In the genomic region with DNA sequence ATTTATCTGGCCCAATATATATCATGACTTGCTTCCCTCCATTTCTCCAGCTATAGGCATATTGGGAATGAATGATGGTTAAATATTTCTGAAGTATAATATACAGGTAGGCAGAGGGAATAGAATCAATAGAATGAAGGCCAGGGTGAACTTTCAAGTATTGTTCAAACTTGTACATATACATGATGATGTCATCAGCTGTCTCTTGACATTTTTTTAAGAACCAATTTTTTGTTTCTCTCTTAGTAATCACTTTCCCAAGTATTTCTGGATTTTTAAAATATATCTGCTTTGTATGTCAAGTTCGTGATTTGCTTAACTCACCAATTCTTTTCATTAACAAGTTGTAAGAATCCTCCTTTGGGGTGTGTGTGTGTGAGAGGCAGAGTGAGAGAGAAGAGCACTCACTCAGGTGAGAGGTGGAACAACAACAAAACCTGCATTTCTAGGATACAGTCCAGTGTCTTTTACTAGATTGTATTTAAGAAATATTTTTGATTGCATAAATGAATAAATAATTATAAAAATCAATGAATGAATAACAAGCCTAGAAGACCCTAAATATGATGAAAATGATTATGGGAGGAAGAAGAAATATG, we compare ENCODE assay signal across 14 cellular contexts.
DNase-seq lines count a peak whose midpoint lies in the region; ATAC-seq and TF ChIP-seq lines count a peak whose summit lies in the region.
"Had no signal": no experiment of that assay in that cellular context is flagged by ENCODE, and none has a peak within 500 bp of the region (broad histone marks: within the 10 kb centered on the region; RNA-seq: fewer than 3 reads in every experiment).

No MANE protein-coding gene starts in this region.

- H2AFZ ChIP-seq in DND-41 (ENCODE audit: low read depth, low read length) (no peak overlapping the region), H9 (ENCODE audit: low read length) (no peak overlapping the region)

- ATAC-seq in DND-41 (ENCODE audit: insufficient read depth, low read depth) = 0 out of 3 replicates have a peak, but pooled peaks have one; percentile 51
- ATAC-seq in foreskin keratinocyte = peak; percentile 58
- no peak for ATAC-seq in stimulated activated memory B cell treated with anti-CD40 and anti-IgM and Interleukin-4, amounts not matched to agents 10 μg/mL and 1 μg/mL and 100 μg/mL, for 72 hours
- no peak for ATAC-seq in GM21528 (IDR thresholded peaks at IDR 0.05; ENCODE audit: low FRiP score, unreplicated experiment)

- peaks cover 28 to 29% of the 10 kb centered on the region in 2 experiments for H3K4me1 Mint-ChIP-seq in H9
- no peaks in the 10 kb centered on the region for H3K4me1 Mint-ChIP-seq in stimulated activated memory B cell treated with anti-CD40 and anti-IgM and Interleukin-4, amounts not matched to agents 10 μg/mL and 1 μg/mL and 100 μg/mL, for 72 hours

- H3K79me1 ChIP-seq in H9 (ENCODE audit: insufficient read depth, low read depth, low read length, poor library complexity, severe bottlenecking) = no peaks in the 10 kb centered on the region

- no peak overlapping the region for H2BK12ac ChIP-seq in H9 (ENCODE audit: insufficient read length, low read depth, low read length)

- no peak overlapping the region for H3K4me3 Mint-ChIP-seq in H9
- H3K4me3 Mint-ChIP-seq in stimulated activated memory B cell treated with anti-CD40 and anti-IgM and Interleukin-4, amounts not matched to agents 10 μg/mL and 1 μg/mL and 100 μg/mL, for 72 hours = no peak overlapping the region
- H3K4me3 Mint-ChIP-seq: activated naive CD4-positive, alpha-beta T cell treated with anti-CD3 and anti-CD28 coated beads for 36 hours had no signal

- peaks cover 0 to 5% (median 0%) of the 10 kb centered on the region in 3 experiments; a peak in 2 of 7 replicates for H3K36me3 Mint-ChIP-seq in H9 (ENCODE audit: insufficient read depth in 1 of 3, low read depth in 3 of 3)
- H3K36me3 Mint-ChIP-seq in stimulated activated memory B cell treated with anti-CD40 and anti-IgM and Interleukin-4, amounts not matched to agents 10 μg/mL and 1 μg/mL and 100 μg/mL, for 72 hours = no peaks in the 10 kb centered on the region

- H2BK20ac ChIP-seq in H9 (ENCODE audit: low read depth, low read length, poor library complexity, severe bottlenecking) = no peak overlapping the region

- peaks cover 4% of the 10 kb centered on the region for H3K27me3 Mint-ChIP-seq in H9 (ENCODE audit: low read depth)
- no peaks in the 10 kb centered on the region for H3K27me3 Mint-ChIP-seq in stimulated activated memory B cell treated with anti-CD40 and anti-IgM and Interleukin-4, amounts not matched to agents 10 μg/mL and 1 μg/mL and 100 μg/mL, for 72 hours

- H3T11ph ChIP-seq in H9 (ENCODE audit: low read length) = no peak overlapping the region

- H3K27me3 ChIP-seq in DND-41 (ENCODE audit: insufficient read depth, low read length, poor library complexity) = no peaks in the 10 kb centered on the region
- no peaks in the 10 kb centered on the region for H3K27me3 ChIP-seq in H9 (ENCODE audit: insufficient read depth, low read length)
- no peaks in the 10 kb centered on the region for H3K27me3 ChIP-seq in foreskin keratinocyte
- H3K27me3 ChIP-seq: BLaER1 had no signal

- H3K14ac ChIP-seq in H9 (ENCODE audit: insufficient read depth, low read length) = no peak overlapping the region

- H4K20me1 ChIP-seq in DND-41 (ENCODE audit: insufficient read depth, low read length) (no peaks in the 10 kb centered on the region), H9 (ENCODE audit: control insufficient read depth, insufficient read depth, insufficient read length) (no peaks in the 10 kb centered on the region)
- H4K20me1 ChIP-seq: BLaER1 had no signal

- H3K56ac ChIP-seq in H9 (ENCODE audit: insufficient read length, low read depth, low read length) = no peak overlapping the region

- H3K9ac ChIP-seq in DND-41 (ENCODE audit: low read depth, low read length) (no peak overlapping the region), H9 (ENCODE audit: extremely low read depth, insufficient read length, low read length) (no peak overlapping the region)
- H3K9ac ChIP-seq: BLaER1 had no signal

- H3K4ac ChIP-seq in H9 (ENCODE audit: low read depth, low read length) = no peak overlapping the region

- H3K79me2 ChIP-seq in DND-41 (ENCODE audit: insufficient read depth, low read length) (no peaks in the 10 kb centered on the region), H9 (ENCODE audit: insufficient read depth, low read length) (no peaks in the 10 kb centered on the region)

- H4K91ac ChIP-seq in H9 (ENCODE audit: insufficient read length, low read depth, low read length) = no peak overlapping the region

- H2BK5ac ChIP-seq in H9 (ENCODE audit: insufficient read length, low read length) = no peak overlapping the region

- H3K18ac ChIP-seq in H9 (ENCODE audit: insufficient read length, low read depth, low read length) = no peak overlapping the region

- WGBS in H9 (ENCODE audit: extremely low coverage, insufficient read length, low lambda C conversion rate) = no CpG with 5 or more reads among the region's 1 CpG

- H3K23me2 ChIP-seq in H9 (ENCODE audit: insufficient read length, low read depth, low read length, poor library complexity, severe bottlenecking) = peaks cover 4% of the 10 kb centered on the region

- DNase-seq in DND-41 (no peak), H9 (no peak), OCI-M1 (lab: John Stamatoyannopoulos, UW) (peak; percentile 15), foreskin keratinocyte (no peak), NCI-H510A (lab: John Stamatoyannopoulos, UW) (no peak), GF-D8 (lab: John Stamatoyannopoulos, UW) (no peak)
- DNase-seq: activated naive CD4-positive, alpha-beta T cell treated with anti-CD3 and anti-CD28 coated beads for 36 hours; GOT3; KG1; stimulated activated CD4-positive, alpha-beta T cell treated with anti-CD3 and anti-CD28 coated beads, Interleukin-4, amount 100 ng/mL, for 24 hours; stimulated activated naive CD4-positive, alpha-beta T cell treated with Interleukin-2 at 50 U/mL for 16 hours had no signal

- H3K4me2 ChIP-seq in DND-41 (ENCODE audit: insufficient read depth, low read length) = no peak overlapping the region
- H3K4me2 ChIP-seq in H9 (ENCODE audit: insufficient read depth, insufficient read length, low read length) = no peak overlapping the region
- H3K4me2 ChIP-seq: BLaER1 had no signal

- no peak overlapping the region for H2BK15ac ChIP-seq in H9 (ENCODE audit: low read depth, low read length)

- H3K4me3 ChIP-seq in DND-41 (ENCODE audit: low read depth in 1 of 2, low read length in 2 of 2) = no peak overlapping the region
- H3K4me3 ChIP-seq: BLaER1 had no signal

- peaks cover 18% of the 10 kb centered on the region for H3K4me1 ChIP-seq in DND-41 (ENCODE audit: insufficient read depth, low read length)
- H3K4me1 ChIP-seq in H9 (ENCODE audit: insufficient read depth, low read length) = no peaks in the 10 kb centered on the region
- peaks cover 17% of the 10 kb centered on the region for H3K4me1 ChIP-seq in foreskin keratinocyte
- H3K4me1 ChIP-seq: BLaER1 had no signal

- H2BK120ac ChIP-seq in H9 (ENCODE audit: low read depth, low read length, poor library complexity, severe bottlenecking) = no peak overlapping the region

- no peak overlapping the region for H3K23ac ChIP-seq in H9 (ENCODE audit: insufficient read length, low read depth, low read length)

- no peaks in the 10 kb centered on the region for H3K36me3 ChIP-seq in DND-41 (ENCODE audit: insufficient read depth, low read length)
- H3K36me3 ChIP-seq: BLaER1 had no signal

- no peaks in the 10 kb centered on the region for H3K9me3 ChIP-seq in DND-41 (ENCODE audit: insufficient read depth, low read length, severe bottlenecking)
- no peaks in the 10 kb centered on the region for H3K9me3 ChIP-seq in H9 (ENCODE audit: control insufficient read depth, low read depth, low read length)
- H3K9me3 ChIP-seq: BLaER1 had no signal

- no peak overlapping the region for H3K27ac Mint-ChIP-seq in H9
- H3K27ac Mint-ChIP-seq in stimulated activated memory B cell treated with anti-CD40 and anti-IgM and Interleukin-4, amounts not matched to agents 10 μg/mL and 1 μg/mL and 100 μg/mL, for 72 hours = no peak overlapping the region
- H3K27ac Mint-ChIP-seq: activated naive CD4-positive, alpha-beta T cell treated with anti-CD3 and anti-CD28 coated beads for 36 hours had no signal

- H3K9me3 Mint-ChIP-seq in H9 = no peaks in the 10 kb centered on the region; a peak in 1 of 5 replicates
- H3K9me3 Mint-ChIP-seq in stimulated activated memory B cell treated with anti-CD40 and anti-IgM and Interleukin-4, amounts not matched to agents 10 μg/mL and 1 μg/mL and 100 μg/mL, for 72 hours = peaks cover 6% of the 10 kb centered on the region

- no peak overlapping the region for H3K27ac ChIP-seq in DND-41 (ENCODE audit: low read length)
- H3K27ac ChIP-seq in H9 (ENCODE audit: insufficient read length, low read depth, low read length) = no peak overlapping the region
- no peak overlapping the region for H3K27ac ChIP-seq in foreskin keratinocyte
- H3K27ac ChIP-seq: BLaER1 had no signal

- no peak overlapping the region for H4K5ac ChIP-seq in H9 (ENCODE audit: insufficient read length, low read depth, low read length)

- H2AK5ac ChIP-seq in H9 (ENCODE audit: insufficient read length, low read length) = no peak overlapping the region

- TF ChIP-seq CTCF in DND-41 (IDR thresholded peaks at IDR 0.05; ENCODE audit: borderline replicate concordance, extremely low read depth, low read length, poor library complexity, severe bottlenecking) (peak; percentile 23), H9 (conservative IDR thresholded peaks at IDR 0.05) (peak; percentile 52), foreskin keratinocyte (conservative IDR thresholded peaks at IDR 0.05) (peak; percentile 44)

- H4K8ac ChIP-seq in H9 (replicated peaks; ENCODE audit: insufficient read length, low read depth, low read length) = no peak overlapping the region

Comparison
In these comparisons a context has a peak if more than half of its experiments do, and no peak if none do; other contexts are left out.
1. ATAC-seq: peak in DND-41 (single experiment) and foreskin keratinocyte (single experiment); none in stimulated activated memory B cell treated with anti-CD40 and anti-IgM and Interleukin-4, amounts not matched to agents 10 μg/mL and 1 μg/mL and 100 μg/mL, for 72 hours (single experiment) and GM21528 (single experiment).
2. Peak in every context shown above with its lines, with median percentiles within 50 percentile points of each other: CTCF ChIP-seq.